8 cellular contexts compared by ENCODE assay signal in genomic region chr1:111990026-111990877, GRCh38. TPM values are rescaled to one million over a fixed set of nuclear protein-coding genes. Genes with fewer than 3 reads are reported as not detected.
A peak's percentile ranks its signal among the peaks of the same experiment; 100 is the strongest.
DNase-seq lines count a peak whose midpoint lies in the region; ATAC-seq and TF ChIP-seq lines count a peak whose summit lies in the region.

No MANE protein-coding gene starts in this region.

- peaks cover 63% of the 10 kb centered on the region for H3K4me1 ChIP-seq in left ventricle myocardium inferior
- peaks cover 10% of the 10 kb centered on the region for H3K4me1 ChIP-seq in prostate gland (replicated peaks)

- peak; percentile 36 for ATAC-seq in activated CD8-positive, alpha-beta memory T cell treated with anti-CD3 and anti-CD28 coated beads, Interleukin-2, amount 10 ng/mL, durations not matched to agents 7 days and 5 days
- peak; percentile 56 to 57 for ATAC-seq in activated T-cell treated with anti-CD3 and anti-CD28 coated beads, Interleukin-2, amount 50 U/mL, for 72 hours (replicated peaks in 1 of 2)
- ATAC-seq in GM21447 (IDR thresholded peaks at IDR 0.05; ENCODE audit: unreplicated experiment): no peak
- no peak for ATAC-seq in HG03354 (IDR thresholded peaks at IDR 0.05; ENCODE audit: poor library complexity, severe bottlenecking, unreplicated experiment)

- WGBS in prostate gland: under 1% methylated on average over 61 of the region's 72 CpGs

- TF ChIP-seq POLR2A in prostate gland (IDR thresholded peaks at IDR 0.05): peak; percentile 16

- no peaks in the 10 kb centered on the region for H3K36me3 ChIP-seq in left ventricle myocardium inferior
- H3K36me3 ChIP-seq in prostate gland: no peaks in the 10 kb centered on the region

- peak overlapping the region; percentile 86 for H3K27ac ChIP-seq in left ventricle myocardium inferior (replicated peaks)
- H3K27ac ChIP-seq in prostate gland: peak overlapping the region; percentile 74 to 80

- DNase-seq in activated CD8-positive, alpha-beta memory T cell treated with anti-CD3 and anti-CD28 coated beads, Interleukin-2, amount 10 ng/mL, durations not matched to agents 7 days and 5 days: no peak
- no peak for DNase-seq in activated CD8-positive, alpha-beta memory T cell treated with anti-CD3 and anti-CD28 coated beads, Interleukin-2, amount 50 U/mL, for 4 hours
- peak in 1 of 2 donors; percentile 7 for DNase-seq in activated T-cell treated with anti-CD3 and anti-CD28 coated beads, Interleukin-2, amount 50 U/mL, for 72 hours
- DNase-seq in left ventricle myocardium inferior (peak; percentile 49), prostate gland (ENCODE audit: low spot score) (peak; percentile 37), T-helper 9 cell (no peak)

- H3K4me1 Mint-ChIP-seq in activated CD8-positive, alpha-beta memory T cell treated with anti-CD3 and anti-CD28 coated beads, Interleukin-2, amount 10 ng/mL, durations not matched to agents 7 days and 5 days: peaks cover 11% of the 10 kb centered on the region
- H3K4me1 Mint-ChIP-seq in activated T-cell treated with anti-CD3 and anti-CD28 coated beads, Interleukin-2, amount 50 U/mL, for 72 hours (ENCODE audit: low read depth): peaks cover 7% of the 10 kb centered on the region

- H3K9me3 ChIP-seq in left ventricle myocardium inferior (replicated peaks) (no peaks in the 10 kb centered on the region), prostate gland (no peaks in the 10 kb centered on the region)

- CTCF ChIA-PET in activated CD8-positive, alpha-beta memory T cell treated with anti-CD3 and anti-CD28 coated beads, Interleukin-2, amount 10 ng/mL, durations not matched to agents 7 days and 5 days (lab: Charles Lee): no interaction called here

- H3K4me3 ChIP-seq in left ventricle myocardium inferior: peak overlapping the region; percentile 75
- H3K4me3 ChIP-seq in prostate gland: peak overlapping the region; percentile 54 to 70

- H3K36me3 Mint-ChIP-seq in activated CD8-positive, alpha-beta memory T cell treated with anti-CD3 and anti-CD28 coated beads, Interleukin-2, amount 10 ng/mL, durations not matched to agents 7 days and 5 days: no peaks in the 10 kb centered on the region
- no peaks in the 10 kb centered on the region for H3K36me3 Mint-ChIP-seq in activated T-cell treated with anti-CD3 and anti-CD28 coated beads, Interleukin-2, amount 50 U/mL, for 72 hours (ENCODE audit: insufficient read depth in 2 of 2)

- H3K27me3 ChIP-seq in left ventricle myocardium inferior (ENCODE audit: low read depth): peaks cover 47% of the 10 kb centered on the region
- H3K27me3 ChIP-seq in prostate gland (replicated peaks; ENCODE audit: insufficient read depth): no peaks in the 10 kb centered on the region

- H3K9me3 Mint-ChIP-seq in activated CD8-positive, alpha-beta memory T cell treated with anti-CD3 and anti-CD28 coated beads, Interleukin-2, amount 10 ng/mL, durations not matched to agents 7 days and 5 days (ENCODE audit: low read depth): no peaks in the 10 kb centered on the region
- no peaks in the 10 kb centered on the region for H3K9me3 Mint-ChIP-seq in activated T-cell treated with anti-CD3 and anti-CD28 coated beads, Interleukin-2, amount 50 U/mL, for 72 hours

- intact Hi-C loops in left ventricle myocardium inferior (cut with micrococcal nuclease): no loop called here
- intact Hi-C loops in prostate gland (cut with DNase I): loop anchor here (5.0 to 10.0 kb wide), 2 partner anchors 198 to 345 kb away; no protein-coding TSS in a partner anchor

- H3K27me3 Mint-ChIP-seq in activated CD8-positive, alpha-beta memory T cell treated with anti-CD3 and anti-CD28 coated beads, Interleukin-2, amount 10 ng/mL, durations not matched to agents 7 days and 5 days: peaks cover 81% of the 10 kb centered on the region
- H3K27me3 Mint-ChIP-seq in activated T-cell treated with anti-CD3 and anti-CD28 coated beads, Interleukin-2, amount 50 U/mL, for 72 hours (ENCODE audit: low read depth): peaks cover 76% of the 10 kb centered on the region

- H3K4me3 Mint-ChIP-seq in activated CD8-positive, alpha-beta memory T cell treated with anti-CD3 and anti-CD28 coated beads, Interleukin-2, amount 10 ng/mL, durations not matched to agents 7 days and 5 days: peak overlapping the region; percentile 11
- peak overlapping the region; percentile 64 to 81 for H3K4me3 Mint-ChIP-seq in activated T-cell treated with anti-CD3 and anti-CD28 coated beads, Interleukin-2, amount 50 U/mL, for 72 hours

- TF ChIP-seq CTCF in left ventricle myocardium inferior (IDR thresholded peaks at IDR 0.05; ENCODE audit: borderline replicate concordance) (no peak), prostate gland (IDR thresholded peaks at IDR 0.05) (no peak)

- H3K27ac Mint-ChIP-seq in activated CD8-positive, alpha-beta memory T cell treated with anti-CD3 and anti-CD28 coated beads, Interleukin-2, amount 10 ng/mL, durations not matched to agents 7 days and 5 days: no peak overlapping the region
- no peak overlapping the region for H3K27ac Mint-ChIP-seq in activated T-cell treated with anti-CD3 and anti-CD28 coated beads, Interleukin-2, amount 50 U/mL, for 72 hours

RNA-seq across cellular contexts. Expression of gene KCND3, which starts 0.8 kb away (rescaled TPM):
- not detected for total RNA-seq in activated CD8-positive, alpha-beta memory T cell treated with anti-CD3 and anti-CD28 coated beads, Interleukin-2, amount 10 ng/mL, durations not matched to agents 7 days and 5 days
- not detected for total RNA-seq in activated T-cell treated with anti-CD3 and anti-CD28 coated beads, Interleukin-2, amount 50 U/mL, for 72 hours
- total RNA-seq in left ventricle myocardium inferior: 19.2 TPM
- total RNA-seq in prostate gland: 10 to 100 TPM; 17.1 to 27.3 TPM

Comparison
In these comparisons a context has a peak if more than half of its experiments do, and no peak if none do; other contexts are left out.
1. ATAC-seq: peak in activated CD8-positive, alpha-beta memory T cell treated with anti-CD3 and anti-CD28 coated beads, Interleukin-2, amount 10 ng/mL, durations not matched to agents 7 days and 5 days (single experiment) and activated T-cell treated with anti-CD3 and anti-CD28 coated beads, Interleukin-2, amount 50 U/mL, for 72 hours (2 of 2); none in GM21447 (single experiment) and HG03354 (single experiment).
2. DNase-seq: peak in left ventricle myocardium inferior (single experiment) and prostate gland (single experiment); none in activated CD8-positive, alpha-beta memory T cell treated with anti-CD3 and anti-CD28 coated beads, Interleukin-2, amount 10 ng/mL, durations not matched to agents 7 days and 5 days (single experiment), activated CD8-positive, alpha-beta memory T cell treated with anti-CD3 and anti-CD28 coated beads, Interleukin-2, amount 50 U/mL, for 4 hours (single experiment) and T-helper 9 cell (single experiment).
3. RNA of gene KCND3, which starts 0.8 kb away (total RNA-seq): 17.1 to 27.3 TPM in prostate gland and 19.2 TPM in left ventricle myocardium inferior (single experiment); not detected in activated CD8-positive, alpha-beta memory T cell treated with anti-CD3 and anti-CD28 coated beads, Interleukin-2, amount 10 ng/mL, durations not matched to agents 7 days and 5 days and not detected in activated T-cell treated with anti-CD3 and anti-CD28 coated beads, Interleukin-2, amount 50 U/mL, for 72 hours; every median in the first group is over 10 times any median in the second.